ENCODE assay signal across 1 cellular context in genomic region chr10:97633921-97634320, GRCh38.
TF ChIP-seq lines count a peak whose summit lies in the region.

No MANE protein-coding gene starts in this region.

TF ChIP-seq in IMR-90, 13 proteins besides CTCF, POLR2A, EP300 and RAD21:
- no peak for TF ChIP-seq NFE2L2 (IDR thresholded peaks at IDR 0.05; ENCODE audit: low read depth, low read length)
- no peak for TF ChIP-seq BHLHE40 (IDR thresholded peaks at IDR 0.05; ENCODE audit: low read depth, low read length)
- no peak for TF ChIP-seq MXI1 (IDR thresholded peaks at IDR 0.05; ENCODE audit: borderline replicate concordance, low read depth, low read length)
- TF ChIP-seq SMC3 (IDR thresholded peaks at IDR 0.05; ENCODE audit: low read depth, low read length): no peak
- no peak for TF ChIP-seq ELK1 (IDR thresholded peaks at IDR 0.05; ENCODE audit: borderline replicate concordance, low read depth, low read length)
- no peak for TF ChIP-seq CEBPB (IDR thresholded peaks at IDR 0.05; ENCODE audit: low read depth, low read length)
- no peak for TF ChIP-seq MAZ (IDR thresholded peaks at IDR 0.05; ENCODE audit: borderline replicate concordance, low read depth, low read length)
- no peak for TF ChIP-seq FOS (IDR thresholded peaks at IDR 0.05; ENCODE audit: low read depth, low read length)
- TF ChIP-seq RFX5 (IDR thresholded peaks at IDR 0.05; ENCODE audit: low read depth, low read length): no peak
- TF ChIP-seq RCOR1 (IDR thresholded peaks at IDR 0.05; ENCODE audit: insufficient replicate concordance, low read length): no peak
- no peak for TF ChIP-seq MAFK (IDR thresholded peaks at IDR 0.05; ENCODE audit: low read depth, low read length)
- no peak for TF ChIP-seq CHD1 (IDR thresholded peaks at IDR 0.05; ENCODE audit: low read depth, low read length)
